In genomic region chr1:183319051-183319450, GRCh38 we compare ENCODE assay signal across 19 cellular contexts.
DNase-seq lines count a peak whose midpoint lies in the region; ATAC-seq, FAIRE-seq and TF ChIP-seq lines count a peak whose summit lies in the region.
"Had no signal": no experiment of that assay in that cellular context is flagged by ENCODE, and none has a peak within 500 bp of the region (broad histone marks: within the 10 kb centered on the region; RNA-seq: fewer than 3 reads in every experiment).

No MANE protein-coding gene starts in this region.

- no peak overlapping the region for H3K4me3 Mint-ChIP-seq in CD8-positive, alpha-beta memory T cell
- H3K4me3 Mint-ChIP-seq: activated naive CD8-positive, alpha-beta T cell; activated T-helper 1 cell treated with anti-CD3 and anti-CD28 coated beads, Interleukin-12 subunit alpha, Interleukin-12 subunit beta, Interleukin-2, Interleukin-4 antibody, amounts not matched to agents 30 ng/mL and 10 ng/mL and 1 ng/mL, durations not matched to agents 14 hours and 24 hours and 36 hours; brain; type B pancreatic cell had no signal

- no peaks in the 10 kb centered on the region for H3K9me3 Mint-ChIP-seq in CD8-positive, alpha-beta memory T cell
- H3K9me3 Mint-ChIP-seq: activated T-helper 1 cell treated with anti-CD3 and anti-CD28 coated beads, Interleukin-12 subunit alpha, Interleukin-12 subunit beta, Interleukin-2, Interleukin-4 antibody, amounts not matched to agents 30 ng/mL and 10 ng/mL and 1 ng/mL, durations not matched to agents 14 hours and 24 hours and 36 hours; brain; type B pancreatic cell had no signal

- DNase-seq in SK-N-SH (no peak), ascending aorta (ENCODE audit: low spot score in 2 of 2) (no peak), keratinocyte (ENCODE audit: low read depth, low spot score) (no peak), midbrain (lab: John Stamatoyannopoulos, UW) (no peak), NCI-H510A treated with DMSO at 0.1 percent for 48 hours (lab: John Stamatoyannopoulos, UW) (no peak)
- no peak for DNase-seq in CD8-positive, alpha-beta memory T cell
- DNase-seq: activated CD4-positive, alpha-beta T cell treated with anti-CD3 and anti-CD28 coated beads for 1 hour; NCI-H1694; stimulated activated CD4-positive, alpha-beta T cell treated with anti-CD3 and anti-CD28 coated beads, Interleukin-2, amount 100 ng/mL, for 24 hours; stimulated activated naive CD4-positive, alpha-beta T cell treated with Interleukin-2 at 50 U/mL for 16 hours had no signal

- H3K36me3 ChIP-seq in SK-N-SH (replicated peaks in 1 of 2; ENCODE audit: control insufficient read depth in 1 of 2, insufficient read depth in 2 of 2, low read length in 1 of 2) (no peaks in the 10 kb centered on the region), ascending aorta (no peaks in the 10 kb centered on the region), keratinocyte (ENCODE audit: control insufficient read depth in 2 of 2, extremely low read depth in 1 of 2, insufficient read depth in 2 of 2, low read length in 2 of 2) (no peaks in the 10 kb centered on the region), subcutaneous abdominal adipose tissue (ENCODE audit: control insufficient read depth in 5 of 5, insufficient read depth in 5 of 5, low read length in 5 of 5) (no peaks in the 10 kb centered on the region)
- H3K36me3 ChIP-seq in CD8-positive, alpha-beta memory T cell (ENCODE audit: insufficient read depth, low read length): no peaks in the 10 kb centered on the region
- H3K36me3 ChIP-seq: HAP-1 had no signal

- CTCF ChIA-PET in SK-N-SH (lab: Yijun Ruan, JAX): interaction anchor here (1.7 kb wide), 1 partner anchor 13 kb away, joined by 5 read pairs; no protein-coding TSS in a partner anchor
- CTCF ChIA-PET in CD8-positive, alpha-beta memory T cell (lab: Charles Lee): no interaction called here

- H3K27me3 ChIP-seq in SK-N-SH (ENCODE audit: insufficient read depth): no peaks in the 10 kb centered on the region
- H3K27me3 ChIP-seq in ascending aorta: no peaks in the 10 kb centered on the region
- no peaks in the 10 kb centered on the region for H3K27me3 ChIP-seq in keratinocyte (ENCODE audit: control insufficient read depth, extremely low read depth, insufficient read depth, low read length)
- H3K27me3 ChIP-seq in subcutaneous abdominal adipose tissue (ENCODE audit: control insufficient read depth in 5 of 5, insufficient read depth in 4 of 5, low read length in 5 of 5): peaks cover 0 to 2% (median 0%) of the 10 kb centered on the region in 5 donors
- no peaks in the 10 kb centered on the region for H3K27me3 ChIP-seq in CD8-positive, alpha-beta memory T cell (ENCODE audit: insufficient read depth, low read length, poor library complexity, severe bottlenecking)

- H3K4me1 ChIP-seq in SK-N-SH (ENCODE audit: control insufficient read depth in 1 of 2, insufficient read depth in 2 of 2, low read depth in 1 of 2, low read length in 1 of 2) (peaks cover 3 to 9% of the 10 kb centered on the region in 2 experiments; a peak in 1 of 4 replicates), ascending aorta (peaks cover 0 to 19% of the 10 kb centered on the region in 2 donors), keratinocyte (ENCODE audit: control insufficient read depth, extremely low read depth, insufficient read depth, low read length) (peaks cover 19% of the 10 kb centered on the region), subcutaneous abdominal adipose tissue (ENCODE audit: control insufficient read depth in 5 of 5, insufficient read depth in 5 of 5, low read length in 5 of 5) (peaks cover 14 to 57% (median 24%) of the 10 kb centered on the region in 5 donors)
- no peaks in the 10 kb centered on the region for H3K4me1 ChIP-seq in CD8-positive, alpha-beta memory T cell (ENCODE audit: insufficient read depth, low read length)

- H3K4me2 ChIP-seq in SK-N-SH (no peak overlapping the region), keratinocyte (ENCODE audit: control insufficient read depth, extremely low read depth, insufficient read depth, low read depth, low read length) (peak overlapping the region; percentile 10)

- H4K20me1 ChIP-seq in SK-N-SH (ENCODE audit: insufficient read depth) (no peaks in the 10 kb centered on the region), keratinocyte (ENCODE audit: control insufficient read depth, extremely low read depth, insufficient read depth, low read length) (no peaks in the 10 kb centered on the region)

- intact Hi-C loops in ascending aorta (cut with DNase I): loop anchor here (2.0 to 10.0 kb wide), 6 partner anchors 84 to 1636 kb away; partner anchors contain the start of genes ARPC5 and SMG7

- POLR2A ChIA-PET in SK-N-SH (lab: Yijun Ruan, JAX): no interaction called here
- POLR2A ChIA-PET in CD8-positive, alpha-beta memory T cell (lab: Charles Lee): interaction anchor here (0.7 kb wide), 1 partner anchor 10 kb away, joined by 3 read pairs; no protein-coding TSS in a partner anchor

- no peak overlapping the region for H3K9ac ChIP-seq in SK-N-SH
- no peak overlapping the region for H3K9ac ChIP-seq in keratinocyte (ENCODE audit: control insufficient read depth, extremely low read depth, insufficient read depth, low read length)
- H3K9ac ChIP-seq in subcutaneous abdominal adipose tissue (ENCODE audit: low read length in 5 of 5): no peak overlapping the region

- FAIRE-seq in keratinocyte (lab: Jason Lieb, UNC): no peak
- FAIRE-seq: G401.6 had no signal

- H3K27me3 Mint-ChIP-seq in CD8-positive, alpha-beta memory T cell: peaks cover 13 to 38% of the 10 kb centered on the region in 2 donors
- H3K27me3 Mint-ChIP-seq: type B pancreatic cell had no signal

- dilution Hi-C loops in keratinocyte (cut with MboI; ENCODE audit: extremely low pct_ligation_motif_present, low sequenced_read_pairs): no loop called here

- H3K27ac ChIP-seq in SK-N-SH (ENCODE audit: low read depth in 2 of 2, low read length in 1 of 2) (no peak overlapping the region), ascending aorta (peak overlapping the region; percentile 69 to 82), keratinocyte (ENCODE audit: control insufficient read depth, insufficient read depth, low read length) (no peak overlapping the region), subcutaneous abdominal adipose tissue (ENCODE audit: low read depth, low read length) (peak overlapping the region; percentile 94)
- H3K27ac ChIP-seq in CD8-positive, alpha-beta memory T cell (ENCODE audit: low read depth, low read length): no peak overlapping the region
- H3K27ac ChIP-seq: 22Rv1 had no signal

- no peak for TF ChIP-seq CTCF in SK-N-SH (IDR thresholded peaks at IDR 0.05)
- TF ChIP-seq CTCF in ascending aorta (IDR thresholded peaks at IDR 0.05): no peak
- no peak for TF ChIP-seq CTCF in keratinocyte (optimal IDR thresholded peaks at IDR 0.05 in 1 of 3, IDR thresholded peaks at IDR 0.05 in 1 of 3, conservative IDR thresholded peaks at IDR 0.05 in 1 of 3; ENCODE audit: extremely low read depth in 1 of 3, insufficient read depth in 2 of 3, low read length in 3 of 3)

- H3K36me3 Mint-ChIP-seq in CD8-positive, alpha-beta memory T cell: no peaks in the 10 kb centered on the region
- H3K36me3 Mint-ChIP-seq: activated naive CD8-positive, alpha-beta T cell; type B pancreatic cell had no signal

- TF ChIP-seq RAD21 in SK-N-SH (IDR thresholded peaks at IDR 0.05; ENCODE audit: low read length): no peak

- WGBS in SK-N-SH (ENCODE audit: low lambda C conversion rate): 80% methylated on average over 4 of the region's 4 CpGs

- no peak overlapping the region for H3K27ac Mint-ChIP-seq in CD8-positive, alpha-beta memory T cell
- H3K27ac Mint-ChIP-seq: activated naive CD8-positive, alpha-beta T cell; activated T-helper 1 cell treated with anti-CD3 and anti-CD28 coated beads, Interleukin-12 subunit alpha, Interleukin-12 subunit beta, Interleukin-2, Interleukin-4 antibody, amounts not matched to agents 30 ng/mL and 10 ng/mL and 1 ng/mL, durations not matched to agents 14 hours and 24 hours and 36 hours had no signal

- H3K79me2 ChIP-seq in SK-N-SH (ENCODE audit: insufficient read depth): no peaks in the 10 kb centered on the region
- no peaks in the 10 kb centered on the region for H3K79me2 ChIP-seq in keratinocyte (ENCODE audit: control insufficient read depth, insufficient read depth, low read length)

- H3K4me1 Mint-ChIP-seq in CD8-positive, alpha-beta memory T cell: no peaks in the 10 kb centered on the region

- H3K9me2 ChIP-seq in SK-N-SH: no peaks in the 10 kb centered on the region

- no peaks in the 10 kb centered on the region for H3K9me1 ChIP-seq in keratinocyte (ENCODE audit: control insufficient read depth, extremely low read depth, insufficient read depth, low read length)

- no peaks in the 10 kb centered on the region for H3F3A ChIP-seq in SK-N-SH (replicated peaks; ENCODE audit: insufficient read depth)

- no peaks in the 10 kb centered on the region for H3K9me3 ChIP-seq in SK-N-SH
- no peaks in the 10 kb centered on the region for H3K9me3 ChIP-seq in ascending aorta
- no peaks in the 10 kb centered on the region for H3K9me3 ChIP-seq in keratinocyte (ENCODE audit: control insufficient read depth, low read depth, low read length)
- H3K9me3 ChIP-seq in subcutaneous abdominal adipose tissue (ENCODE audit: control insufficient read depth in 5 of 5, low read length in 5 of 5): no peaks in the 10 kb centered on the region
- no peaks in the 10 kb centered on the region for H3K9me3 ChIP-seq in CD8-positive, alpha-beta memory T cell (ENCODE audit: low read length)

- no peak for TF ChIP-seq EP300 in SK-N-SH (IDR thresholded peaks at IDR 0.05; ENCODE audit: borderline replicate concordance in 1 of 2, low read depth in 1 of 2, low read length in 1 of 2)

- H2AFZ ChIP-seq in SK-N-SH (ENCODE audit: low read depth) (no peak overlapping the region), keratinocyte (ENCODE audit: control insufficient read depth, low read length) (no peak overlapping the region)

- ATAC-seq in SK-N-SH treated with all-trans-retinoic acid at 6 μM for 48 hours: 0 out of 3 replicates have a peak, but pooled peaks have one; percentile 12

- H3K4me3 ChIP-seq in SK-N-SH (ENCODE audit: low read depth in 2 of 2, low read length in 1 of 2): no peak overlapping the region
- H3K4me3 ChIP-seq in ascending aorta: no peak overlapping the region
- H3K4me3 ChIP-seq in keratinocyte (ENCODE audit: control insufficient read depth in 2 of 3, extremely low read depth in 1 of 3, insufficient read depth in 2 of 3, low read depth in 1 of 3, low read length in 3 of 3): no peak overlapping the region
- no peak overlapping the region for H3K4me3 ChIP-seq in subcutaneous abdominal adipose tissue (ENCODE audit: low read depth in 1 of 5, low read length in 5 of 5)
- H3K4me3 ChIP-seq in CD8-positive, alpha-beta memory T cell (ENCODE audit: low read length): no peak overlapping the region
- H3K4me3 ChIP-seq: HAP-1 had no signal

TF ChIP-seq in SK-N-SH, 30 proteins besides CTCF, POLR2A, EP300 and RAD21:
- no peak for TF ChIP-seq SIN3A (IDR thresholded peaks at IDR 0.05; ENCODE audit: borderline replicate concordance, low read depth, low read length)
- TF ChIP-seq JUND (IDR thresholded peaks at IDR 0.05): no peak
- no peak for TF ChIP-seq YY1 (IDR thresholded peaks at IDR 0.05; ENCODE audit: low read depth)
- TF ChIP-seq MXI1 (IDR thresholded peaks at IDR 0.05; ENCODE audit: low read depth, low read length): no peak
- TF ChIP-seq GABPA (IDR thresholded peaks at IDR 0.05; ENCODE audit: low read depth): no peak
- no peak for TF ChIP-seq TEAD4 (IDR thresholded peaks at IDR 0.05; ENCODE audit: borderline replicate concordance, insufficient read depth)
TF ChIP-seq in SK-N-SH: peak in this region for 0.

Comparison
In these comparisons a context has a peak if more than half of its experiments do, and no peak if none do; other contexts are left out.
1. H3K27ac ChIP-seq: peak in ascending aorta (2 of 2) and subcutaneous abdominal adipose tissue (single experiment); none in SK-N-SH (0 of 2), keratinocyte (single experiment) and CD8-positive, alpha-beta memory T cell (single experiment).